In genomic region chr7:91265693-91266066, GRCh38 we compare ENCODE assay signal across 7 cellular contexts. TPM values are rescaled to one million over a fixed set of nuclear protein-coding genes. Genes with fewer than 3 reads are reported as not detected.
DNase-seq lines count a peak whose midpoint lies in the region; ATAC-seq and TF ChIP-seq lines count a peak whose summit lies in the region.

No MANE protein-coding gene starts in this region.

- H3K4me3 ChIP-seq in HFF-Myc (replicated peaks; ENCODE audit: low read depth, low read length) (peak overlapping the region; percentile 61), iPS-18c (ENCODE audit: insufficient read depth, low read depth, low read length) (peak overlapping the region; percentile 69)

- peaks cover 15% of the 10 kb centered on the region for H3K4me1 Mint-ChIP-seq in activated naive CD8-positive, alpha-beta T cell (ENCODE audit: low read depth)
- peaks cover 17% of the 10 kb centered on the region for H3K4me1 Mint-ChIP-seq in stimulated activated naive CD8-positive, alpha-beta T cell treated with anti-CD3 and anti-CD28 coated beads, Interleukin-15, amount 100 ng/mL, for 72 hours

- H3K36me3 Mint-ChIP-seq in activated naive CD8-positive, alpha-beta T cell = no peaks in the 10 kb centered on the region

- no peaks in the 10 kb centered on the region for H3K9me3 ChIP-seq in iPS-18c (ENCODE audit: control insufficient read depth, insufficient read depth, low read length)

- H3K27ac Mint-ChIP-seq in activated naive CD8-positive, alpha-beta T cell = no peak overlapping the region
- H3K27ac Mint-ChIP-seq in stimulated activated naive CD8-positive, alpha-beta T cell treated with anti-CD3 and anti-CD28 coated beads, Interleukin-15, amount 100 ng/mL, for 72 hours = no peak overlapping the region

- H3K9me3 Mint-ChIP-seq in activated naive CD8-positive, alpha-beta T cell (ENCODE audit: low read depth) = no peaks in the 10 kb centered on the region
- H3K9me3 Mint-ChIP-seq in stimulated activated naive CD8-positive, alpha-beta T cell treated with anti-CD3 and anti-CD28 coated beads, Interleukin-15, amount 100 ng/mL, for 72 hours = no peaks in the 10 kb centered on the region

- no peak for TF ChIP-seq CTCF in HFF-Myc (IDR thresholded peaks at IDR 0.05; ENCODE audit: low read depth, low read length, missing control alignments)

- H3K4me3 Mint-ChIP-seq in activated naive CD8-positive, alpha-beta T cell = peak overlapping the region; percentile 40
- peak overlapping the region; percentile 80 to 92 for H3K4me3 Mint-ChIP-seq in stimulated activated naive CD8-positive, alpha-beta T cell treated with anti-CD3 and anti-CD28 coated beads, Interleukin-15, amount 100 ng/mL, for 72 hours

- ATAC-seq in stimulated activated naive CD8-positive, alpha-beta T cell treated with anti-CD3 and anti-CD28 coated beads, Interleukin-15, amount 100 ng/mL, for 72 hours = no peak

- DNase-seq in HFF-Myc (ENCODE audit: extremely low read depth, low read depth) = no peak
- no peak for DNase-seq in stimulated activated naive CD8-positive, alpha-beta T cell treated with anti-CD3 and anti-CD28 coated beads, Interleukin-15, amount 100 ng/mL, for 72 hours
- no peak for DNase-seq in HT-29 (ENCODE audit: low spot score)
- DNase-seq in stimulated activated CD4-positive, alpha-beta T cell treated with anti-CD3 and anti-CD28 coated beads, Interleukin-2, amount 100 ng/mL, for 48 hours = no peak
- DNase-seq in effector CD4-positive, alpha-beta T cell = no peak

- H3K27me3 Mint-ChIP-seq in activated naive CD8-positive, alpha-beta T cell = peaks cover 30% of the 10 kb centered on the region
- peaks cover 67% of the 10 kb centered on the region for H3K27me3 Mint-ChIP-seq in stimulated activated naive CD8-positive, alpha-beta T cell treated with anti-CD3 and anti-CD28 coated beads, Interleukin-15, amount 100 ng/mL, for 72 hours

RNA-seq across cellular contexts. Expression of gene FZD1, which starts 1.4 kb away (rescaled TPM):
- total RNA-seq in HT-29 (2014; rRNA removed; shearing (Covaris generic)) = 0.56 and 0.73 TPM in 2 replicates
